ENCODE assay signal across 2 cellular contexts in genomic region chr3:36227982-36228381, GRCh38.
TF ChIP-seq lines count a peak whose summit lies in the region.

No MANE protein-coding gene starts in this region.

TF ChIP-seq in H1, 55 proteins besides CTCF, POLR2A, EP300 and RAD21:
- TF ChIP-seq GABPA (IDR thresholded peaks at IDR 0.05; ENCODE audit: borderline replicate concordance, insufficient read depth, low read length): no peak
- no peak for TF ChIP-seq CHD7 (IDR thresholded peaks at IDR 0.05; ENCODE audit: insufficient replicate concordance, low read length)
TF ChIP-seq in H1: peak in this region for 0.

TF ChIP-seq in GM23338, 12 proteins besides CTCF, POLR2A, EP300 and RAD21:
- no peak for TF ChIP-seq ETS1 (IDR thresholded peaks at IDR 0.05)
- TF ChIP-seq EZH2phosphoT487 (IDR thresholded peaks at IDR 0.05; ENCODE audit: unreplicated experiment): no peak
- TF ChIP-seq NANOG (IDR thresholded peaks at IDR 0.05; ENCODE audit: borderline replicate concordance): no peak
- no peak for TF ChIP-seq REST (IDR thresholded peaks at IDR 0.05; ENCODE audit: unreplicated experiment)
- no peak for TF ChIP-seq JUNB (IDR thresholded peaks at IDR 0.05; ENCODE audit: unreplicated experiment)
- TF ChIP-seq STAT1 (IDR thresholded peaks at IDR 0.05; ENCODE audit: unreplicated experiment): no peak
- no peak for TF ChIP-seq ZNF462 (CRISPR knock-in tag; IDR thresholded peaks at IDR 0.05)
- TF ChIP-seq ZNF331 (CRISPR knock-in tag; IDR thresholded peaks at IDR 0.05; ENCODE audit: low read depth): no peak
- TF ChIP-seq EZH2 (IDR thresholded peaks at IDR 0.05; ENCODE audit: low read depth, unreplicated experiment): no peak
- no peak for TF ChIP-seq ZNF114 (CRISPR knock-in tag; IDR thresholded peaks at IDR 0.05)
- TF ChIP-seq POLR2AphosphoS5 (IDR thresholded peaks at IDR 0.05; ENCODE audit: low read depth): no peak
- TF ChIP-seq CREB1 (CRISPR knock-in tag; IDR thresholded peaks at IDR 0.05; ENCODE audit: low read depth): no peak
TF ChIP-seq in GM23338: peak in this region for 0.
